ENCODE assay signal across 1 cellular context in genomic region chr7:44082541-44083207, GRCh38.
TF ChIP-seq lines count a peak whose summit lies in the region.

No MANE protein-coding gene starts in this region.

TF ChIP-seq in neural cell, 6 proteins besides CTCF, POLR2A, EP300 and RAD21 (continued from another document):
- TF ChIP-seq REST (IDR thresholded peaks at IDR 0.05; ENCODE audit: borderline replicate concordance) (no peak), MXI1 (conservative IDR thresholded peaks at IDR 0.05; ENCODE audit: poor library complexity, severe bottlenecking) (peak; percentile 60), SMC3 (conservative IDR thresholded peaks at IDR 0.05; ENCODE audit: poor library complexity) (no peak), EZH2 (IDR thresholded peaks at IDR 0.05; ENCODE audit: borderline replicate concordance, insufficient read depth, low read length, poor library complexity, severe bottlenecking) (no peak), POLR2AphosphoS5 (IDR thresholded peaks at IDR 0.05) (no peak)
